In genomic region chr12:570949-571794, GRCh38 we compare ENCODE assay signal across 8 cellular contexts.
DNase-seq lines count a peak whose midpoint lies in the region; ATAC-seq and TF ChIP-seq lines count a peak whose summit lies in the region.

No MANE protein-coding gene starts in this region.

- H3K9ac ChIP-seq in subcutaneous abdominal adipose tissue (ENCODE audit: low read length in 5 of 5) = peak overlapping the region; percentile 78 to 84 (median 81)

- TF ChIP-seq CTCF in AG09319 (IDR thresholded peaks at IDR 0.05; ENCODE audit: low read depth, low read length) = no peak
- no peak for TF ChIP-seq CTCF in brain (conservative IDR thresholded peaks at IDR 0.05)
- no peak for TF ChIP-seq CTCF in kidney epithelial cell (IDR thresholded peaks at IDR 0.05; ENCODE audit: insufficient read depth, low read length, poor library complexity, severe bottlenecking)

- H3K27me3 Mint-ChIP-seq in brain = peaks cover 3% of the 10 kb centered on the region

- DNase-seq in AG09319 (ENCODE audit: extremely low read depth, low read depth) = peak; percentile 79
- DNase-seq in HT-29 (ENCODE audit: low spot score) = peak; percentile 83
- no peak for DNase-seq in kidney epithelial cell (ENCODE audit: low read depth)
- DNase-seq in NCI-H187 treated with DMSO at 0.1 percent for 48 hours (lab: John Stamatoyannopoulos, UW) = no peak
- DNase-seq in SKM-1 treated with dmso at 0.1 percent for 144 hours (lab: John Stamatoyannopoulos, UW; ENCODE audit: unreplicated experiment) = no peak

- peak overlapping the region in 4 of 5 experiments; percentile 48 to 63 (median 56) for H3K27ac Mint-ChIP-seq in brain

- ATAC-seq in GM21528 (IDR thresholded peaks at IDR 0.05; ENCODE audit: low FRiP score, unreplicated experiment) = no peak

- peaks cover 32% of the 10 kb centered on the region for H3K4me1 Mint-ChIP-seq in brain

- peak overlapping the region; percentile 35 to 75 (median 64) for H3K4me3 Mint-ChIP-seq in brain

- H3K36me3 Mint-ChIP-seq in brain = no peaks in the 10 kb centered on the region

- H3K9me3 ChIP-seq in subcutaneous abdominal adipose tissue (ENCODE audit: control insufficient read depth in 5 of 5, low read length in 5 of 5) = no peaks in the 10 kb centered on the region

- no peaks in the 10 kb centered on the region for H3K27me3 ChIP-seq in kidney epithelial cell (ENCODE audit: control insufficient read depth, insufficient read depth, low read length)
- H3K27me3 ChIP-seq in subcutaneous abdominal adipose tissue (ENCODE audit: control insufficient read depth in 5 of 5, insufficient read depth in 4 of 5, low read length in 5 of 5) = no peaks in the 10 kb centered on the region

- H3K4me1 ChIP-seq in subcutaneous abdominal adipose tissue (ENCODE audit: control insufficient read depth in 5 of 5, insufficient read depth in 5 of 5, low read length in 5 of 5) = peaks cover 17 to 64% (median 51%) of the 10 kb centered on the region in 5 donors

- peaks cover 0 to 3% (median 0%) of the 10 kb centered on the region in 5 experiments for H3K9me3 Mint-ChIP-seq in brain

- H3K4me3 ChIP-seq in kidney epithelial cell (ENCODE audit: low read depth, low read length) (peak overlapping the region; percentile 52), subcutaneous abdominal adipose tissue (ENCODE audit: low read depth in 1 of 5, low read length in 5 of 5) (peak overlapping the region; percentile 62 to 75 (median 70))

- H3K36me3 ChIP-seq in kidney epithelial cell (ENCODE audit: control insufficient read depth, insufficient read depth, low read length) = no peaks in the 10 kb centered on the region
- H3K36me3 ChIP-seq in subcutaneous abdominal adipose tissue (ENCODE audit: control insufficient read depth in 5 of 5, insufficient read depth in 5 of 5, low read length in 5 of 5) = no peaks in the 10 kb centered on the region

- H3K27ac ChIP-seq in subcutaneous abdominal adipose tissue (ENCODE audit: low read depth, low read length) = peak overlapping the region; percentile 99

Comparison
In these comparisons a context has a peak if more than half of its experiments do, and no peak if none do; other contexts are left out.
1. DNase-seq: peak in AG09319 (single experiment) and HT-29 (single experiment); none in kidney epithelial cell (single experiment), NCI-H187 treated with DMSO at 0.1 percent for 48 hours (single experiment) and SKM-1 treated with dmso at 0.1 percent for 144 hours (single experiment).